19 cellular contexts compared by ENCODE assay signal in genomic region chr5:160375166-160375565, GRCh38. TPM values are rescaled to one million over a fixed set of nuclear protein-coding genes. Genes with fewer than 3 reads are reported as not detected.
DNase-seq lines count a peak whose midpoint lies in the region; ATAC-seq, FAIRE-seq and TF ChIP-seq lines count a peak whose summit lies in the region.
"Had no signal": no experiment of that assay in that cellular context is flagged by ENCODE, and none has a peak within 500 bp of the region (broad histone marks: within the 10 kb centered on the region; RNA-seq: fewer than 3 reads in every experiment).

No MANE protein-coding gene starts in this region.

- no peak overlapping the region for H3K18ac ChIP-seq in mesenchymal stem cell (ENCODE audit: low read depth in 1 of 2, low read length in 2 of 2)

- H3K27ac Mint-ChIP-seq in astrocyte (ENCODE audit: unreplicated experiment): peak overlapping the region; percentile 83
- H3K27ac Mint-ChIP-seq: CD4-positive, alpha-beta T cell had no signal

- H2AFZ ChIP-seq in astrocyte (ENCODE audit: low read depth, low read length): no peak overlapping the region
- H2AFZ ChIP-seq in mesenchymal stem cell (ENCODE audit: low read depth, low read length): no peak overlapping the region
- H2AFZ ChIP-seq: GM23248 had no signal

- no peak overlapping the region for H3K4ac ChIP-seq in mesenchymal stem cell (ENCODE audit: low read depth in 1 of 2, low read length in 2 of 2)

- no peak overlapping the region for H3K14ac ChIP-seq in mesenchymal stem cell (ENCODE audit: low read length in 2 of 2)

- H3K27me3 ChIP-seq in astrocyte (ENCODE audit: insufficient read depth, low read length) (peaks cover 18% of the 10 kb centered on the region), mesenchymal stem cell (ENCODE audit: control insufficient read depth in 1 of 2, insufficient read depth in 1 of 2, low read length in 2 of 2) (peaks cover 29 to 35% of the 10 kb centered on the region in 2 experiments)

- no peaks in the 10 kb centered on the region for H3K36me3 ChIP-seq in astrocyte (ENCODE audit: insufficient read depth, low read length)
- no peaks in the 10 kb centered on the region for H3K36me3 ChIP-seq in mesenchymal stem cell (ENCODE audit: control insufficient read depth in 1 of 2, insufficient read depth in 2 of 2, low read depth in 1 of 2, low read length in 2 of 2)
- H3K36me3 ChIP-seq: HAP-1 had no signal

- H3K9me3 ChIP-seq in astrocyte (ENCODE audit: insufficient read depth, low read depth, low read length) (no peaks in the 10 kb centered on the region), mesenchymal stem cell (ENCODE audit: control insufficient read depth, low read length) (no peaks in the 10 kb centered on the region)
- H3K9me3 ChIP-seq: Caco-2, HAP-1 had no signal

- DNase-seq in EH (ENCODE audit: low read depth) (peak; percentile 49), astrocyte (ENCODE audit: low read depth) (peak; percentile 44), dedifferentiated amniotic fluid mesenchymal stem cell (ENCODE audit: extremely low spot score) (peak; percentile 51), mesenchymal stem cell (peak; percentile 46)
- DNase-seq: AML-193; Caco-2; CD4-positive, alpha-beta T cell; DMS79; GM23248; KG1 had no signal

- H3K4me1 ChIP-seq in astrocyte (ENCODE audit: insufficient read depth, low read length): peaks cover under 1% of the 10 kb centered on the region
- peaks cover 7% of the 10 kb centered on the region for H3K4me1 ChIP-seq in mesenchymal stem cell (ENCODE audit: control insufficient read depth, insufficient read depth, low read depth, low read length)
- H3K4me1 ChIP-seq: Caco-2, HAP-1 had no signal

- ATAC-seq in HG02840 (IDR thresholded peaks at IDR 0.05; ENCODE audit: low FRiP score, unreplicated experiment) (no peak), GM18511 (IDR thresholded peaks at IDR 0.05; ENCODE audit: unreplicated experiment) (no peak), HG02571 (IDR thresholded peaks at IDR 0.05; ENCODE audit: unreplicated experiment) (no peak), HG02623 (IDR thresholded peaks at IDR 0.05; ENCODE audit: unreplicated experiment) (no peak)
- ATAC-seq: GM12878 had no signal

- H3K4me2 ChIP-seq in astrocyte (ENCODE audit: low read length): no peak overlapping the region
- H3K4me2 ChIP-seq in mesenchymal stem cell (ENCODE audit: low read length, poor library complexity, severe bottlenecking): no peak overlapping the region

- H4K20me1 ChIP-seq in astrocyte (ENCODE audit: insufficient read depth, low read length): no peaks in the 10 kb centered on the region

- no peak overlapping the region for H2BK5ac ChIP-seq in mesenchymal stem cell (ENCODE audit: low read depth, low read length, poor library complexity, severe bottlenecking)

- no peak overlapping the region for H3K23ac ChIP-seq in mesenchymal stem cell (ENCODE audit: low read length in 2 of 2)

- no peak overlapping the region for H2AK5ac ChIP-seq in mesenchymal stem cell (ENCODE audit: low read length, severe bottlenecking)

- peak; percentile 41 for FAIRE-seq in astrocyte (lab: Jason Lieb, UNC)
- FAIRE-seq: D721Med, GM12878, HTR-8/SVneo had no signal

- TF ChIP-seq CTCF in astrocyte (IDR thresholded peaks at IDR 0.05; ENCODE audit: insufficient read depth, low read depth, low read length): no peak

- no peaks in the 10 kb centered on the region for H3K79me1 ChIP-seq in mesenchymal stem cell (replicated peaks; ENCODE audit: low read length, poor library complexity, severe bottlenecking)

- no peaks in the 10 kb centered on the region for H3K9me3 Mint-ChIP-seq in astrocyte (ENCODE audit: unreplicated experiment)
- H3K9me3 Mint-ChIP-seq: CD4-positive, alpha-beta T cell had no signal

- no peak overlapping the region for H2BK15ac ChIP-seq in mesenchymal stem cell (ENCODE audit: low read depth, poor library complexity, severe bottlenecking)

- no peak overlapping the region for H2BK120ac ChIP-seq in mesenchymal stem cell (ENCODE audit: low read depth, low read length)

- H4K91ac ChIP-seq in mesenchymal stem cell (ENCODE audit: low read length): no peak overlapping the region

- no peak overlapping the region for H2BK12ac ChIP-seq in mesenchymal stem cell (ENCODE audit: low read length in 2 of 2)

- H3K36me3 Mint-ChIP-seq in astrocyte (ENCODE audit: low read depth, unreplicated experiment): no peaks in the 10 kb centered on the region

- H3K27ac ChIP-seq in astrocyte (ENCODE audit: low read depth, low read length): no peak overlapping the region
- H3K27ac ChIP-seq in mesenchymal stem cell (ENCODE audit: low read length, poor library complexity, severe bottlenecking): no peak overlapping the region
- H3K27ac ChIP-seq: C4-2B, GM23248 had no signal

- H3K4me3 Mint-ChIP-seq in astrocyte (ENCODE audit: unreplicated experiment): no peak overlapping the region
- H3K4me3 Mint-ChIP-seq: CD4-positive, alpha-beta T cell had no signal

- H3K4me1 Mint-ChIP-seq in astrocyte (ENCODE audit: low read depth, unreplicated experiment): peaks cover 11% of the 10 kb centered on the region

- H3K4me3 ChIP-seq in astrocyte (ENCODE audit: insufficient read depth, low read depth, low read length) (no peak overlapping the region), mesenchymal stem cell (ENCODE audit: insufficient read depth in 1 of 2, low read depth in 1 of 2, low read length in 2 of 2) (no peak overlapping the region)
- H3K4me3 ChIP-seq: GM12878, GM23248, HAP-1 had no signal

- no peak overlapping the region for H4K8ac ChIP-seq in mesenchymal stem cell (ENCODE audit: low read length)

- H3K79me2 ChIP-seq in astrocyte (ENCODE audit: insufficient read depth, low read length): no peaks in the 10 kb centered on the region

- H3K27me3 Mint-ChIP-seq in astrocyte (ENCODE audit: low read depth, unreplicated experiment): peaks cover 31% of the 10 kb centered on the region

- H3K9ac ChIP-seq in astrocyte (ENCODE audit: low read length) (no peak overlapping the region), mesenchymal stem cell (ENCODE audit: low read length) (no peak overlapping the region)
- H3K9ac ChIP-seq: GM23248 had no signal

RNA-seq across cellular contexts. Expression of gene C1QTNF2, which starts 4.7 kb away (rescaled TPM):
- total RNA-seq in astrocyte: 0.62 and 0.64 TPM in 2 replicates
- polyA plus RNA-seq in mesenchymal stem cell (2013, experiment 1 of 2): 2.7 TPM
- polyA plus RNA-seq in mesenchymal stem cell (2013, experiment 2 of 2): 2.7 TPM
- total RNA-seq: CD4-positive, alpha-beta T cell; GM12878 had no signal
- polyA plus RNA-seq: GM12878 had no signal

RNA-seq across cellular contexts. Expression of gene FAM200C, which starts 24.7 kb away (rescaled TPM):
- 1.7 and 2.1 TPM in 2 replicates for total RNA-seq in astrocyte
- polyA plus RNA-seq in mesenchymal stem cell (2013, experiment 1 of 2): 1.2 TPM
- 1.3 TPM for polyA plus RNA-seq in mesenchymal stem cell (2013, experiment 2 of 2)

RNA-seq across cellular contexts. Expression of gene SLU7, which starts 43.7 kb away (rescaled TPM):
- 46.1 and 48.4 TPM in 2 replicates for total RNA-seq in astrocyte
- 37.6 TPM for polyA plus RNA-seq in mesenchymal stem cell (2013, experiment 1 of 2)
- 34.1 TPM for polyA plus RNA-seq in mesenchymal stem cell (2013, experiment 2 of 2)

RNA-seq across cellular contexts. Expression of gene PTTG1, which starts 46.5 kb away (rescaled TPM):
- total RNA-seq in astrocyte: 12.7 and 20.4 TPM in 2 replicates
- polyA plus RNA-seq in mesenchymal stem cell (2013, experiment 1 of 2): 41.6 TPM
- 39.5 TPM for polyA plus RNA-seq in mesenchymal stem cell (2013, experiment 2 of 2)
